ENCODE assay signal across 23 cellular contexts in the genomic region with DNA sequence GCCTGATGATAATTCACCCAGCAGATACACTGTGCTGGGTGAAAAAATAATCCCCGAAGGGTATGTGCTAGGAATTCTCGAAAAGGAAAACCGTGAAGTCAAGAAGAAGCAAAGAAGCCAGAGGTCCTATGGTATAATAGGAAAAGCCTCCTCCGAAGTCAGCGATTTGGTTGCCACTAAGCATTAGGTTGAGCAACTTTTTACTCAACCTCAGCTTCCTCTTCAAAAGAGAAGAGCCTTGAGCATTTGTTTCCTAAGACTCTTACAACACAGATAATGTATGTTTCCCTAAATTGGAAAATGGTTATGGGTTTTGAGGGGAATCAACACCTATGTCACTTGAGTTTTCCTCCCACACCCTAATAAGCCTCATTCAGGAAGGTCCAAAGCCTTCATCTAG. TPM values are rescaled to one million over a fixed set of nuclear protein-coding genes. Genes with fewer than 3 reads are reported as not detected.
DNase-seq lines count a peak whose midpoint lies in the region; ATAC-seq and TF ChIP-seq lines count a peak whose summit lies in the region.
"Had no signal": no experiment of that assay in that cellular context is flagged by ENCODE, and none has a peak within 500 bp of the region (broad histone marks: within the 10 kb centered on the region; RNA-seq: fewer than 3 reads in every experiment).

No MANE protein-coding gene starts in this region.

- in situ Hi-C loops in KBM-7 (cut with MboI; ENCODE audit: low pct_unique_long_range_greater_than_20kb, low sequenced_read_pairs): no loop called here

- H3K36me3 ChIP-seq in left ventricle myocardium inferior: no peaks in the 10 kb centered on the region
- no peaks in the 10 kb centered on the region for H3K36me3 ChIP-seq in upper lobe of left lung
- H3K36me3 ChIP-seq: sigmoid colon, SJSA1, tibial artery had no signal

- H3K4me1 ChIP-seq in left ventricle myocardium inferior (no peaks in the 10 kb centered on the region), upper lobe of left lung (peaks cover 0 to 5% (median 2%) of the 10 kb centered on the region in 4 donors)
- H3K4me1 ChIP-seq: SJSA1 had no signal

- WGBS in upper lobe of left lung, 2 donors: 63 to 77% methylated on average over 5 of the region's 5 CpGs

- peak overlapping the region; percentile 30 for H3K27ac ChIP-seq in left ventricle myocardium inferior (replicated peaks)
- H3K27ac ChIP-seq in upper lobe of left lung: peak overlapping the region in 3 of 4 donors; percentile 34 to 79 (median 61)
- H3K27ac ChIP-seq: SJSA1, tibial artery had no signal

- H3K4me3 ChIP-seq in left ventricle myocardium inferior (no peak overlapping the region), upper lobe of left lung (no peak overlapping the region)
- H3K4me3 ChIP-seq: lung, sigmoid colon, SJSA1, tibial artery had no signal

- no peaks in the 10 kb centered on the region for H3K27me3 ChIP-seq in left ventricle myocardium inferior (ENCODE audit: low read depth)
- no peaks in the 10 kb centered on the region for H3K27me3 ChIP-seq in upper lobe of left lung
- H3K27me3 ChIP-seq: sigmoid colon, SJSA1, tibial artery had no signal

- peak in 1 of 2 donors; percentile 79 for ATAC-seq in upper lobe of left lung (ENCODE audit: low FRiP score in 2 of 2)

- DNase-seq in KBM-7 (peak; percentile 38), NOMO-1 treated with dmso at 0.1 percent for 144 hours (lab: John Stamatoyannopoulos, UW; ENCODE audit: unreplicated experiment) (peak; percentile 70), left ventricle myocardium inferior (no peak), upper lobe of left lung (no peak), activated gamma-delta T cell (lab: John Stamatoyannopoulos, UW) (no peak), inferior parietal cortex (ENCODE audit: extremely low spot score) (no peak)
- no peak for DNase-seq in NK-92 treated with Interleukin-12 subunit alpha and Interleukin-12 subunit beta, amount 100 ng/mL, for 24 hours (lab: John Stamatoyannopoulos, UW)
- DNase-seq: activated CD4-positive, CD25-positive, alpha-beta regulatory T cell; activated CD8-positive, alpha-beta memory T cell treated with anti-CD3 and anti-CD28 coated beads for 24 hours; activated T-cell treated with anti-CD3 and anti-CD28 coated beads, Interleukin-2, amount 50 U/mL, for 48 hours; NCI-H1092 treated with DMSO at 0.1 percent for 48 hours; NCI-H2029 treated with DMSO at 0.1 percent for 48 hours; sigmoid colon; stimulated activated naive CD4-positive, alpha-beta T cell treated with Interleukin-2 at 50 U/mL for 16 hours; tibial artery had no signal

- no peak for TF ChIP-seq CTCF in left ventricle myocardium inferior (IDR thresholded peaks at IDR 0.05; ENCODE audit: borderline replicate concordance)
- TF ChIP-seq CTCF in upper lobe of left lung (IDR thresholded peaks at IDR 0.05): no peak

- intact Hi-C loops in left ventricle myocardium inferior (cut with micrococcal nuclease): no loop called here

- TF ChIP-seq POLR2A in upper lobe of left lung (IDR thresholded peaks at IDR 0.05): no peak

- H3K9me3 ChIP-seq in left ventricle myocardium inferior (replicated peaks) (no peaks in the 10 kb centered on the region), upper lobe of left lung (no peaks in the 10 kb centered on the region)
- H3K9me3 ChIP-seq: sigmoid colon, SJSA1, tibial artery had no signal

- no peak for TF ChIP-seq EP300 in upper lobe of left lung (IDR thresholded peaks at IDR 0.05)

RNA-seq across cellular contexts. Expression of a gene that starts 21.3 kb away (rescaled TPM):
- total RNA-seq in left ventricle myocardium inferior (2.7 TPM), upper lobe of left lung (10 to 100 TPM; 16.2 to 83.3 (median 28.7) TPM)
- total RNA-seq: fibroblast of lung; G401; myocyte; NCI-H460; osteocyte; SJSA1; T-helper 2 cell treated with Interferon-gamma antibody and Interleukin-4, amounts not matched to agents 100 ng/mL and 5 ng/mL, for 36 hours had no signal

RNA-seq across cellular contexts. Expression of a gene that starts 28.9 kb away (rescaled TPM):
- total RNA-seq in left ventricle myocardium inferior: not detected
- under 1 TPM in 2 of 6 donors, not detected in 4; 0.10 to 0.26 TPM for total RNA-seq in upper lobe of left lung
- total RNA-seq: fibroblast of lung; G401; lung; myocyte; NCI-H460; osteocyte; sigmoid colon; SJSA1; T-helper 2 cell treated with Interferon-gamma antibody and Interleukin-4, amounts not matched to agents 100 ng/mL and 5 ng/mL, for 36 hours had no signal

RNA-seq across cellular contexts. Expression of a gene that starts 37.9 kb away (rescaled TPM):
- not detected for total RNA-seq in left ventricle myocardium inferior
- 1 to 10 TPM in 2 of 6 donors, under 1 TPM in 3, not detected in 1; 0.20 to 1.9 (median 0.57) TPM for total RNA-seq in upper lobe of left lung
- total RNA-seq: fibroblast of lung; G401; myocyte; NCI-H460; osteocyte; sigmoid colon; SJSA1; T-helper 2 cell treated with Interferon-gamma antibody and Interleukin-4, amounts not matched to agents 100 ng/mL and 5 ng/mL, for 36 hours had no signal

RNA-seq across cellular contexts. Expression of a gene that starts 55.3 kb away (rescaled TPM):
- total RNA-seq in left ventricle myocardium inferior: not detected
- total RNA-seq in upper lobe of left lung: not detected
- total RNA-seq: fibroblast of lung; G401; lung; myocyte; NCI-H460; osteocyte; sigmoid colon; SJSA1; T-helper 2 cell treated with Interferon-gamma antibody and Interleukin-4, amounts not matched to agents 100 ng/mL and 5 ng/mL, for 36 hours had no signal

Comparison
In these comparisons a context has a peak if more than half of its experiments do, and no peak if none do; other contexts are left out.
1. DNase-seq: peak in KBM-7 (single experiment) and NOMO-1 treated with dmso at 0.1 percent for 144 hours (single experiment); none in left ventricle myocardium inferior (single experiment), upper lobe of left lung (0 of 2), NK-92 treated with Interleukin-12 subunit alpha and Interleukin-12 subunit beta, amount 100 ng/mL, for 24 hours (single experiment), activated gamma-delta T cell (single experiment) and inferior parietal cortex (single experiment).